22 cellular contexts compared by ENCODE assay signal in the genomic region with DNA sequence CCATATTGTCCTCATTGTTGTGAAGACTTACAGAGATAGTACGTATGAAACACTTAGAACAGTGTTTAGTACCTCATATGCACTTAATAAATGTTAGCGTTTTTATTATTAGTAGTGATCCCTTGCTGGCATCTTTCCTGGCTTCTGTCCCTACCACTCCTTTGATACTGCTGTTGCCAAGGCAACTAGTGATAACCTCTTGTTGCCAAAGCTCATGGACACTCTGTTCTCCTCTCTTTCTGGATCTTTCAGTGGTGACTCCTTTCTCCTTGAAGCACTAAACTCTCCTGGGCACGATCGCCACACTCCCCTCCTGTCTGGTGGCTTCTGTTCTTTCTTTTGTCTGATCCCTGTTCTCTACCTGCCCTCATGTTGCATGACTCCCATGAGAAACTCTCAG.
A peak's percentile ranks its signal among the peaks of the same experiment; 100 is the strongest.
DNase-seq lines count a peak whose midpoint lies in the region; ATAC-seq, FAIRE-seq and TF ChIP-seq lines count a peak whose summit lies in the region.
"Had no signal": no experiment of that assay in that cellular context is flagged by ENCODE, and none has a peak within 500 bp of the region (broad histone marks: within the 10 kb centered on the region; RNA-seq: fewer than 3 reads in every experiment).

No MANE protein-coding gene starts in this region.

- DNase-seq in MM.1S, result no peak
- no peak for DNase-seq in astrocyte (ENCODE audit: low read depth)
- DNase-seq in heart right ventricle, result no peak
- DNase-seq in neural crest cell (ENCODE audit: low read depth, low spot score), result no peak
- no peak for DNase-seq in NCI-H146 treated with DMSO at 0.1 percent for 48 hours (lab: John Stamatoyannopoulos, UW; ENCODE audit: unreplicated experiment)
- DNase-seq in COR-L47 (lab: John Stamatoyannopoulos, UW), result no peak
- no peak for DNase-seq in anterior cingulate cortex (lab: John Stamatoyannopoulos, UW)
- DNase-seq in NCI-H146 (lab: John Stamatoyannopoulos, UW), result no peak
- DNase-seq: BE2C, EL, GF-D8, Kasumi-1, MG63, NCI-H1048, NCI-H1436, NCI-H2029, NCI-H2227 treated with DMSO at 0.1 percent for 48 hours, NCI-H510A, Peyer's patch had no signal

- H3F3A ChIP-seq in MM.1S (ENCODE audit: insufficient read depth, low read length), result peaks cover 66% of the 10 kb centered on the region

- H3K9me3 Mint-ChIP-seq in astrocyte (ENCODE audit: unreplicated experiment), result peaks cover 2% of the 10 kb centered on the region
- H3K9me3 Mint-ChIP-seq in neural crest cell, result no peaks in the 10 kb centered on the region

- H3K27me3 ChIP-seq in MM.1S (replicated peaks; ENCODE audit: insufficient read depth, low read length) (no peaks in the 10 kb centered on the region), astrocyte (ENCODE audit: insufficient read depth, low read length) (no peaks in the 10 kb centered on the region), heart right ventricle (no peaks in the 10 kb centered on the region)
- H3K27me3 ChIP-seq: BE2C, MG63, Peyer's patch had no signal

- H3K4me3 Mint-ChIP-seq in astrocyte (ENCODE audit: unreplicated experiment), result peak overlapping the region; percentile 25
- H3K4me3 Mint-ChIP-seq in neural crest cell, result no peak overlapping the region

- ATAC-seq in heart right ventricle, result peak in 6 of 8 donors; percentile 22 to 74 (median 66)
- ATAC-seq: A549, HCT116 had no signal

- 0 out of 2 replicates have a peak overlapping the region, but pooled peaks have one; percentile 0 for H3K4me2 ChIP-seq in MM.1S (ENCODE audit: low read depth, low read length)
- H3K4me2 ChIP-seq in astrocyte (ENCODE audit: low read length), result no peak overlapping the region
- H3K4me2 ChIP-seq: A549 had no signal

- FAIRE-seq in astrocyte (lab: Jason Lieb, UNC), result no peak
- FAIRE-seq: A549, H1 had no signal

- H3K79me2 ChIP-seq in MM.1S (ENCODE audit: low read length) (peaks cover 100% of the 10 kb centered on the region), astrocyte (ENCODE audit: insufficient read depth, low read length) (peaks cover 85% of the 10 kb centered on the region)

- H3K27me3 Mint-ChIP-seq in astrocyte (ENCODE audit: low read depth, unreplicated experiment) (no peaks in the 10 kb centered on the region), neural crest cell (ENCODE audit: low read depth) (no peaks in the 10 kb centered on the region)

- H3K36me3 Mint-ChIP-seq in astrocyte (ENCODE audit: low read depth, unreplicated experiment) (peaks cover 12% of the 10 kb centered on the region), neural crest cell (ENCODE audit: low read depth) (peaks cover 3% of the 10 kb centered on the region)

- H3K4me1 Mint-ChIP-seq in astrocyte (ENCODE audit: low read depth, unreplicated experiment) (peaks cover 9% of the 10 kb centered on the region), neural crest cell (peaks cover 41% of the 10 kb centered on the region)

- no peak overlapping the region for H3K9ac ChIP-seq in MM.1S (ENCODE audit: low read length)
- H3K9ac ChIP-seq in astrocyte (ENCODE audit: low read length), result no peak overlapping the region

- H3K9me3 ChIP-seq in MM.1S (replicated peaks; ENCODE audit: insufficient read depth, low read length) (no peaks in the 10 kb centered on the region), astrocyte (ENCODE audit: insufficient read depth, low read depth, low read length) (no peaks in the 10 kb centered on the region), heart right ventricle (no peaks in the 10 kb centered on the region)
- H3K9me3 ChIP-seq: A549, BE2C, MG63, Peyer's patch had no signal

- H3K27ac ChIP-seq in MM.1S (ENCODE audit: low read length) (peak overlapping the region; percentile 15; the same call in 1 of the 2 replicates), astrocyte (ENCODE audit: low read depth, low read length) (no peak overlapping the region), heart right ventricle (peak overlapping the region in 4 of 10 donors; percentile 13 to 45 (median 35))
- H3K27ac ChIP-seq: A549, Peyer's patch had no signal

- intact Hi-C loops in heart right ventricle (cut with DNase I), result no loop called here

- TF ChIP-seq CTCF in MM.1S (IDR thresholded peaks at IDR 0.05; ENCODE audit: low read length) (no peak), astrocyte (IDR thresholded peaks at IDR 0.05; ENCODE audit: insufficient read depth, low read depth, low read length) (no peak), heart right ventricle (IDR thresholded peaks at IDR 0.05) (no peak), neural crest cell (conservative IDR thresholded peaks at IDR 0.05) (no peak)

- H2AFZ ChIP-seq in MM.1S (ENCODE audit: low read length) (no peak overlapping the region), astrocyte (ENCODE audit: low read depth, low read length) (no peak overlapping the region)

- peaks cover 4% of the 10 kb centered on the region; the same call in 1 of the 2 replicates for H3K36me3 ChIP-seq in MM.1S (replicated peaks; ENCODE audit: insufficient read depth, low read length)
- H3K36me3 ChIP-seq in astrocyte (ENCODE audit: insufficient read depth, low read length), result no peaks in the 10 kb centered on the region
- H3K36me3 ChIP-seq in heart right ventricle, result peaks cover 0 to 6% (median 0%) of the 10 kb centered on the region in 9 donors
- H3K36me3 ChIP-seq: BE2C had no signal

- H3K4me3 ChIP-seq in MM.1S (ENCODE audit: low read length) (no peak overlapping the region), astrocyte (ENCODE audit: insufficient read depth, low read depth, low read length) (no peak overlapping the region), heart right ventricle (no peak overlapping the region)
- H3K4me3 ChIP-seq: A549, MG63, Peyer's patch had no signal

- H3K4me1 ChIP-seq in MM.1S (ENCODE audit: low read length), result peaks cover 98% of the 10 kb centered on the region
- no peaks in the 10 kb centered on the region for H3K4me1 ChIP-seq in astrocyte (ENCODE audit: insufficient read depth, low read length)
- H3K4me1 ChIP-seq in heart right ventricle, result peaks cover 5 to 89% (median 69%) of the 10 kb centered on the region in 9 donors
- H3K4me1 ChIP-seq: A549, Peyer's patch had no signal

- peaks cover 23% of the 10 kb centered on the region for H4K20me1 ChIP-seq in MM.1S (ENCODE audit: insufficient read depth, low read length)
- peaks cover 66% of the 10 kb centered on the region for H4K20me1 ChIP-seq in astrocyte (ENCODE audit: insufficient read depth, low read length)

- WGBS in heart right ventricle, 2 donors, result 49 to 59% methylated on average over 4 of the region's 4 CpGs

- H3K27ac Mint-ChIP-seq in astrocyte (ENCODE audit: unreplicated experiment), result no peak overlapping the region
- H3K27ac Mint-ChIP-seq in neural crest cell (ENCODE audit: unreplicated experiment), result peak overlapping the region; percentile 37

- H3K9me2 ChIP-seq in MM.1S (replicated peaks; ENCODE audit: insufficient read depth, low read length), result no peaks in the 10 kb centered on the region
